In genomic region chr18:56888978-56889377, GRCh38 we compare ENCODE assay signal across 1 cellular context.
TF ChIP-seq lines count a peak whose summit lies in the region.

No MANE protein-coding gene starts in this region.

TF ChIP-seq in GM23338, 12 proteins besides CTCF, POLR2A, EP300 and RAD21 (continued from another document):
- TF ChIP-seq NANOG (IDR thresholded peaks at IDR 0.05; ENCODE audit: borderline replicate concordance) (no peak), CREB1 (CRISPR knock-in tag; IDR thresholded peaks at IDR 0.05; ENCODE audit: low read depth) (no peak), JUNB (IDR thresholded peaks at IDR 0.05; ENCODE audit: unreplicated experiment) (no peak), ZNF331 (CRISPR knock-in tag; IDR thresholded peaks at IDR 0.05; ENCODE audit: low read depth) (no peak), EZH2phosphoT487 (IDR thresholded peaks at IDR 0.05; ENCODE audit: unreplicated experiment) (no peak), ETS1 (IDR thresholded peaks at IDR 0.05) (no peak), REST (IDR thresholded peaks at IDR 0.05; ENCODE audit: unreplicated experiment) (no peak)
